14 cellular contexts compared by ENCODE assay signal in the genomic region with DNA sequence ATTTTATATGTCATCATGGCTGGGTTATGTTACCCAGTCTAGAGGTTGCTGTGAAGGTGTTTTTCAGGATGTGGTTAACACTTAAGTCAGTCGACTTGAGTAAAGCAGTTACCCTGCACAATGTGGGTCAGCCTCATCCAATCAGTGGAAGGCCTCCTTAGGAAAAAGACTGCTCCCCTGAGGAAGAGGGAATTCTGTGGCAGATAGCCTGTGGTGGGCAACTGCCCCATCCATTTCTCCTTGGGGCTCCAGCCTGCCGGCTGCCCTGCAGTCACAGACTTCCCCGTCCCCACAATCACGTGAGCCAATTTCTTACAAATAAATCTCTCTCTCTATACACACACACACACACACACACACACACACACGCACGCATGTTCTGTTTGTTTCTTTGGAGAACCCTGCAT. TPM values are rescaled to one million over a fixed set of nuclear protein-coding genes. Genes with fewer than 3 reads are reported as not detected.
DNase-seq lines count a peak whose midpoint lies in the region; ATAC-seq and TF ChIP-seq lines count a peak whose summit lies in the region.
"Had no signal": no experiment of that assay in that cellular context is flagged by ENCODE, and none has a peak within 500 bp of the region (broad histone marks: within the 10 kb centered on the region; RNA-seq: fewer than 3 reads in every experiment).

No MANE protein-coding gene starts in this region.

- H3K27me3 ChIP-seq in A673 (replicated peaks; ENCODE audit: insufficient read depth, low read depth, low read length, poor library complexity) = no peaks in the 10 kb centered on the region
- H3K27me3 ChIP-seq: SJSA1 had no signal

- intact Hi-C loops in sciatic nerve (cut with DNase I) (no loop called here), A673 (cut with micrococcal nuclease; ENCODE audit: unreplicated experiment) (no loop called here)

- CTCF ChIA-PET in A673 (lab: Charles Lee) = no interaction called here

- DNase-seq in HT1080 (ENCODE audit: low read depth) = peak; percentile 16
- DNase-seq in activated CD8-positive, alpha-beta memory T cell treated with anti-CD3 and anti-CD28 coated beads, Interleukin-2, amount 50 U/mL, for 48 hours = peak; percentile 61
- peak; percentile 21 for DNase-seq in sciatic nerve (ENCODE audit: low spot score)
- DNase-seq in DMS79 treated with DMSO at 0.1 percent for 48 hours (lab: John Stamatoyannopoulos, UW) = no peak
- DNase-seq in A673 (ENCODE audit: low spot score) = no peak
- DNase-seq in substantia nigra (lab: John Stamatoyannopoulos, UW) = no peak
- DNase-seq: amniotic stem cell, DMS53, NCI-H1436 had no signal

- H3K36me3 ChIP-seq in A673 (ENCODE audit: insufficient read depth, low read length, poor library complexity, severe bottlenecking) = no peaks in the 10 kb centered on the region
- H3K36me3 ChIP-seq: SJSA1 had no signal

- TF ChIP-seq CTCF in A673 (conservative IDR thresholded peaks at IDR 0.05; ENCODE audit: low read depth, low read length) = no peak

- no peaks in the 10 kb centered on the region for H3K9me3 ChIP-seq in A673 (ENCODE audit: low read depth, low read length, poor library complexity, severe bottlenecking)
- H3K9me3 ChIP-seq: SJSA1 had no signal

- BruUV-seq in A673 (replicated peaks; lab: Mats Ljungman, UMichigan) = no TSS peak

- POLR2A ChIA-PET in A673 (lab: Charles Lee; ENCODE audit: low non-redundant PET) = no interaction called here

- ATAC-seq in GM18909 (IDR thresholded peaks at IDR 0.05; ENCODE audit: poor library complexity, unreplicated experiment) (peak; percentile 59), sciatic nerve (no peak), GM18517 (IDR thresholded peaks at IDR 0.05; ENCODE audit: unreplicated experiment) (no peak)

- no peak overlapping the region for H3K4me3 ChIP-seq in A673 (ENCODE audit: low read depth, low read length, poor library complexity, severe bottlenecking)
- H3K4me3 ChIP-seq: SJSA1 had no signal

- H3K4me1 ChIP-seq in A673 (ENCODE audit: insufficient read depth, low read length, poor library complexity, severe bottlenecking) = no peaks in the 10 kb centered on the region
- H3K4me1 ChIP-seq: parathyroid adenoma, SJSA1 had no signal

- H3K27ac ChIP-seq in A673 (ENCODE audit: low read depth, low read length, poor library complexity, severe bottlenecking) (no peak overlapping the region), substantia nigra (ENCODE audit: low read depth, low read length, poor library complexity, severe bottlenecking) (no peak overlapping the region)
- H3K27ac ChIP-seq: epithelial cell of prostate, parathyroid adenoma, SJSA1 had no signal

RNA-seq across cellular contexts. Expression of a gene that starts 34.5 kb away (rescaled TPM):
- total RNA-seq in HT1080 (2014; rRNA removed; shearing (Covaris generic)) = 38.4 and 39.6 TPM in 2 replicates
- polyA plus RNA-seq in HT1080 (2015; cell fraction: cytosol; rRNA removed) = 21.1 and 23.2 TPM in 2 replicates
- polyA plus RNA-seq in HT1080 (2015; cell fraction: nucleus; rRNA removed) = 11.3 and 12.2 TPM in 2 replicates
- total RNA-seq in sciatic nerve = 49.2 TPM
- total RNA-seq in A673 (2021) = 34.9 and 35.9 TPM in 2 replicates

Comparison
In these comparisons a context has a peak if more than half of its experiments do, and no peak if none do; other contexts are left out.
1. DNase-seq: peak in HT1080 (single experiment), activated CD8-positive, alpha-beta memory T cell treated with anti-CD3 and anti-CD28 coated beads, Interleukin-2, amount 50 U/mL, for 48 hours (single experiment) and sciatic nerve (single experiment); none in DMS79 treated with DMSO at 0.1 percent for 48 hours (single experiment), A673 (single experiment) and substantia nigra (0 of 49).